In genomic region chr12:47813491-47814196, GRCh38 we compare ENCODE assay signal across 8 cellular contexts. TPM values are rescaled to one million over a fixed set of nuclear protein-coding genes. Genes with fewer than 3 reads are reported as not detected.
DNase-seq lines count a peak whose midpoint lies in the region; ATAC-seq and TF ChIP-seq lines count a peak whose summit lies in the region.

No MANE protein-coding gene starts in this region.

- peaks cover 0 to 10% of the 10 kb centered on the region in 2 donors for H3K36me3 ChIP-seq in left lung
- H3K36me3 ChIP-seq in thoracic aorta, result no peaks in the 10 kb centered on the region

- DNase-seq in GM13976 (ENCODE audit: low spot score) (peak; percentile 72), Kasumi-1 (lab: John Stamatoyannopoulos, UW) (peak; percentile 71 to 74), astrocyte of the cerebellum (ENCODE audit: low read depth) (no peak), left lung (no peak), thoracic aorta (ENCODE audit: low spot score) (no peak), NCI-H345 (lab: John Stamatoyannopoulos, UW) (no peak)
- DNase-seq in activated CD4-positive, alpha-beta T cell treated with anti-CD3 and anti-CD28 coated beads for 4 hours, result no peak

- intact Hi-C loops in left lung (cut with DNase I), result no loop called here

- in situ Hi-C loops in GM13976 (cut with MboI; ENCODE audit: low sequenced_read_pairs, unreplicated experiment), result no loop called here
- in situ Hi-C loops in astrocyte of the cerebellum (cut with HindIII; ENCODE audit: low sequenced_read_pairs), result loop anchor here (5.0 kb wide), 1 partner anchor 74 kb away; no protein-coding TSS in a partner anchor

- H3K27me3 ChIP-seq in left lung (no peaks in the 10 kb centered on the region), thoracic aorta (replicated peaks; ENCODE audit: insufficient read depth) (no peaks in the 10 kb centered on the region)

- peaks cover 69 to 100% of the 10 kb centered on the region in 2 donors for H3K4me1 ChIP-seq in left lung
- H3K4me1 ChIP-seq in thoracic aorta (ENCODE audit: control insufficient read depth in 1 of 2, low read depth in 2 of 2), result peaks cover 81 to 98% of the 10 kb centered on the region in 2 donors

- peak overlapping the region; percentile 92 for H3K27ac ChIP-seq in left lung
- peak overlapping the region; percentile 98 to 99 for H3K27ac ChIP-seq in thoracic aorta

- H3K9me3 ChIP-seq in left lung (no peaks in the 10 kb centered on the region), thoracic aorta (no peaks in the 10 kb centered on the region)

- no peak for TF ChIP-seq CTCF in GM13976 (IDR thresholded peaks at IDR 0.05; ENCODE audit: borderline replicate concordance, control extremely low read depth, extremely low read depth, insufficient read depth, missing control alignments)
- no peak for TF ChIP-seq CTCF in astrocyte of the cerebellum (IDR thresholded peaks at IDR 0.05; ENCODE audit: low read depth, low read length, missing control alignments)
- no peak for TF ChIP-seq CTCF in left lung (IDR thresholded peaks at IDR 0.05)
- TF ChIP-seq CTCF in thoracic aorta (IDR thresholded peaks at IDR 0.05), result no peak

- peak overlapping the region; percentile 27 for H3K4me3 ChIP-seq in astrocyte of the cerebellum (ENCODE audit: low read depth, low read length)
- peak overlapping the region; percentile 2 to 27 for H3K4me3 ChIP-seq in left lung
- peak overlapping the region; percentile 68 for H3K4me3 ChIP-seq in thoracic aorta

- ATAC-seq in GM21786 (IDR thresholded peaks at IDR 0.05; ENCODE audit: unreplicated experiment) (peak; percentile 48), left lung (peak; percentile 1), thoracic aorta (ENCODE audit: insufficient number of reproducible peaks, low FRiP score, low read depth) (no peak)

RNA-seq across cellular contexts. Expression of gene HDAC7, which starts 6.1 kb away (rescaled TPM):
- 100 to 1,000 TPM; 102 to 115 TPM for total RNA-seq in left lung
- 100 to 1,000 TPM in 1 of 2 donors, 10 to 100 TPM in 1; 77.8 to 112 TPM for total RNA-seq in thoracic aorta

RNA-seq across cellular contexts. Expression of gene SLC48A1, which starts 40.6 kb away (rescaled TPM):
- total RNA-seq in left lung (10 to 100 TPM; 35.4 to 38.6 TPM), thoracic aorta (100 to 1,000 TPM in 1 of 2 donors, 10 to 100 TPM in 1; 60.5 to 107 TPM)

RNA-seq across cellular contexts. Expression of gene RAPGEF3, which starts 55.0 kb away (rescaled TPM):
- total RNA-seq in left lung (10 to 100 TPM; 15.9 to 28.9 TPM), thoracic aorta (10 to 100 TPM; 40.9 to 77.4 TPM)

Comparison
In these comparisons a context has a peak if more than half of its experiments do, and no peak if none do; other contexts are left out.
1. DNase-seq: peak in GM13976 (single experiment) and Kasumi-1 (2 of 2); none in astrocyte of the cerebellum (single experiment), left lung (0 of 2), thoracic aorta (single experiment), NCI-H345 (single experiment) and activated CD4-positive, alpha-beta T cell treated with anti-CD3 and anti-CD28 coated beads for 4 hours (0 of 2).
2. H3K4me3 ChIP-seq: peak in every context shown above with its lines; median percentile 68 in thoracic aorta; 27 in astrocyte of the cerebellum; 14 in left lung.